Comparison of ENCODE assay signal across 34 cellular contexts in genomic region chr7:78007231-78007630, GRCh38.
"Had no signal": no experiment of that assay in that cellular context is flagged by ENCODE, and none has a peak within 500 bp of the region (broad histone marks: within the 10 kb centered on the region; RNA-seq: fewer than 3 reads in every experiment).

No MANE protein-coding gene starts in this region.

- H3K9me3 ChIP-seq: MG63 had no signal

- DNase-seq: Karpas-422, Kasumi-1, MG63, MM.1S, MV-4-11, NCI-H1048, NCI-H1092, NCI-H1092 treated with DMSO at 0.1 percent for 48 hours, NCI-H1105, NCI-H1105 treated with DMSO at 0.1 percent for 48 hours, NCI-H1417, NCI-H1417 treated with DMSO at 0.1 percent for 48 hours, NCI-H1436, NCI-H1436 treated with DMSO at 0.1 percent for 48 hours, NCI-H146, NCI-H1694, NCI-H1694 treated with DMSO at 0.1 percent for 48 hours, NCI-H187, NCI-H187 treated with DMSO at 0.1 percent for 48 hours, NCI-H1930, NCI-H2029, NCI-H2029 treated with DMSO at 0.1 percent for 48 hours, NCI-H2081, NCI-H2081 treated with DMSO at 0.1 percent for 48 hours, NCI-H2107, NCI-H2171, NCI-H2171 treated with DMSO at 0.1 percent for 48 hours, NCI-H2227 treated with DMSO at 0.1 percent for 48 hours, NCI-H226, NCI-H345, NCI-H446, NCI-H446 treated with DMSO at 0.1 percent for 48 hours, NCI-H510A, NCI-H510A treated with DMSO at 0.1 percent for 48 hours had no signal

- H3K4me3 ChIP-seq: MG63 had no signal

- H3K27me3 ChIP-seq: MG63 had no signal

- H3K36me3 ChIP-seq: MG63 had no signal
